9 cellular contexts compared by ENCODE assay signal in genomic region chr6:101393291-101394251, GRCh38. TPM values are rescaled to one million over a fixed set of nuclear protein-coding genes. Genes with fewer than 3 reads are reported as not detected.
A peak's percentile ranks its signal among the peaks of the same experiment; 100 is the strongest.
DNase-seq lines count a peak whose midpoint lies in the region; ATAC-seq, FAIRE-seq and TF ChIP-seq lines count a peak whose summit lies in the region.
"Had no signal": no experiment of that assay in that cellular context is flagged by ENCODE, and none has a peak within 500 bp of the region (broad histone marks: within the 10 kb centered on the region; RNA-seq: fewer than 3 reads in every experiment).

Gene GRIK2, plus strand, starts transcription at chr6:101393708.

- H2AFZ ChIP-seq in GM12878 (ENCODE audit: control insufficient read depth, low read depth, low read length) = no peak within 1 kb of the TSS

- H3K27me3 Mint-ChIP-seq in stimulated activated naive CD8-positive, alpha-beta T cell treated with anti-CD3 and anti-CD28 coated beads, Interleukin-15, amount 100 ng/mL, for 72 hours = peaks cover 63% of the 10 kb centered on the region

- intact Hi-C loops in GM12878 (cut with micrococcal nuclease; ENCODE audit: unreplicated experiment) = no loop called here

- peak; percentile 65 for DNase-seq in ELR (ENCODE audit: low read depth)
- peak; percentile 62 for DNase-seq in NCI-H2171 (lab: John Stamatoyannopoulos, UW)
- DNase-seq in GM12878 (ENCODE audit: low read depth, low spot score) = no peak
- DNase-seq in stimulated activated naive CD8-positive, alpha-beta T cell treated with anti-CD3 and anti-CD28 coated beads, Interleukin-15, amount 100 ng/mL, for 72 hours = no peak
- no peak for DNase-seq in activated effector memory CD4-positive, alpha-beta T cell treated with anti-CD3 and anti-CD28 coated beads, Interleukin-2, amount 50 U/mL, for 16 hours
- DNase-seq in stimulated activated CD4-positive, alpha-beta T cell treated with anti-CD3 and anti-CD28 coated beads, Interleukin-2, amount 100 ng/mL, for 48 hours = no peak

- 11% methylated on average over 61 of the region's 71 CpGs for WGBS in GM12878 (ENCODE audit: insufficient coverage, insufficient replicate concordance, low lambda C conversion rate, missing lambda C conversion rate)

- peak within 1 kb of the TSS in 1 of 2 donors; percentile 50 for H3K4me3 Mint-ChIP-seq in stimulated activated naive CD8-positive, alpha-beta T cell treated with anti-CD3 and anti-CD28 coated beads, Interleukin-15, amount 100 ng/mL, for 72 hours

- H3K9me3 ChIP-seq in GM12878 (replicated peaks; ENCODE audit: control insufficient read depth, insufficient read depth, low read length) = no peaks in the 10 kb centered on the region

- no peak for TF ChIP-seq RAD21 in GM12878 (IDR thresholded peaks at IDR 0.05; ENCODE audit: insufficient read depth, low read depth, low read length)

- FAIRE-seq in GM12878 (lab: Jason Lieb, UNC) = no peak

- H3K4me1 Mint-ChIP-seq in stimulated activated naive CD8-positive, alpha-beta T cell treated with anti-CD3 and anti-CD28 coated beads, Interleukin-15, amount 100 ng/mL, for 72 hours = no peaks in the 10 kb centered on the region

- H3K27me3 ChIP-seq in GM12878 (replicated peaks in 1 of 2; ENCODE audit: control insufficient read depth in 2 of 2, insufficient read depth in 2 of 2, low read length in 1 of 2) = peaks cover 8 to 11% of the 10 kb centered on the region in 2 experiments

- no peaks in the 10 kb centered on the region for H3K36me3 ChIP-seq in GM12878 (ENCODE audit: control insufficient read depth in 2 of 2, insufficient read depth in 2 of 2, low read length in 1 of 2)

- no peak for TF ChIP-seq POLR2A in GM12878 (IDR thresholded peaks at IDR 0.05; ENCODE audit: low read depth, low read length)

- in situ Hi-C loops in GM12878 (cut with MboI) = no loop called here

- no peaks in the 10 kb centered on the region for H3K4me1 ChIP-seq in GM12878 (ENCODE audit: control insufficient read depth, insufficient read depth, low read length)

- SMC1A ChIA-PET in GM12878 (lab: Charles Lee; ENCODE audit: uncharacterized antibody, unreplicated experiment) = no interaction called here

- no peak for TF ChIP-seq EP300 in GM12878 (IDR thresholded peaks at IDR 0.05; ENCODE audit: borderline replicate concordance in 1 of 2, control insufficient read depth in 1 of 2, low read depth in 2 of 2, low read length in 2 of 2)

- no peaks in the 10 kb centered on the region for H4K20me1 ChIP-seq in GM12878 (ENCODE audit: control insufficient read depth, insufficient read depth)

- 0 out of 2 replicates have a peak within 1 kb of the TSS, but pooled peaks have one; percentile 17 for H3K4me2 ChIP-seq in GM12878 (ENCODE audit: control insufficient read depth, insufficient read depth)

- ATAC-seq in HG02588 (IDR thresholded peaks at IDR 0.05; ENCODE audit: unreplicated experiment) (peak; percentile 63), GM12878 (peak; percentile 89)
- ATAC-seq in stimulated activated naive CD8-positive, alpha-beta T cell treated with anti-CD3 and anti-CD28 coated beads, Interleukin-15, amount 100 ng/mL, for 72 hours = peak; percentile 45

- RAD21 ChIA-PET in GM12878 (lab: Charles Lee; ENCODE audit: unreplicated experiment) = no interaction called here

- CTCF ChIA-PET in GM12878 (lab: Yijun Ruan, JAX) = no interaction called here

- POLR2A ChIA-PET in GM12878 (lab: Charles Lee) = no interaction called here

- H3K4me3 ChIP-seq in GM12878 (no peak within 1 kb of the TSS), iPS-11a (ENCODE audit: low read depth, low read length) (peak within 1 kb of the TSS; percentile 71)

- BruUV-seq in GM12878 (replicated peaks; lab: Mats Ljungman, UMichigan) = no TSS peak

- H3K27ac Mint-ChIP-seq in stimulated activated naive CD8-positive, alpha-beta T cell treated with anti-CD3 and anti-CD28 coated beads, Interleukin-15, amount 100 ng/mL, for 72 hours = no peak within 1 kb of the TSS

- no peak for TF ChIP-seq CTCF in GM12878 (IDR thresholded peaks at IDR 0.05 in 2 of 3, conservative IDR thresholded peaks at IDR 0.05 in 1 of 3; ENCODE audit: control insufficient read depth in 2 of 3, extremely low read depth in 1 of 3, insufficient read depth in 1 of 3, low read depth in 3 of 3, low read length in 3 of 3)

- H3K9ac ChIP-seq in GM12878 (ENCODE audit: control insufficient read depth, insufficient read depth, low read length) = no peak within 1 kb of the TSS

- peaks cover 0 to 3% of the 10 kb centered on the region in 2 donors for H3K9me3 Mint-ChIP-seq in stimulated activated naive CD8-positive, alpha-beta T cell treated with anti-CD3 and anti-CD28 coated beads, Interleukin-15, amount 100 ng/mL, for 72 hours

- H3K27ac ChIP-seq in GM12878 (ENCODE audit: control insufficient read depth, insufficient read depth) = no peak within 1 kb of the TSS

- no peaks in the 10 kb centered on the region for H3K79me2 ChIP-seq in GM12878 (ENCODE audit: control insufficient read depth, insufficient read depth, low read length)

TF ChIP-seq in GM12878, 131 proteins besides CTCF, POLR2A, EP300 and RAD21 (continues in another document):
- TF ChIP-seq NR2F1 (conservative IDR thresholded peaks at IDR 0.05) (no peak), STAT3 (IDR thresholded peaks at IDR 0.05; ENCODE audit: low read depth, low read length) (no peak), STAT1 (conservative IDR thresholded peaks at IDR 0.05) (no peak), NFIC (IDR thresholded peaks at IDR 0.05; ENCODE audit: low read depth, low read length) (no peak), RELA (IDR thresholded peaks at IDR 0.05; ENCODE audit: borderline replicate concordance, partially characterized antibody) (no peak), HDGF (IDR thresholded peaks at IDR 0.05) (no peak), CREM (IDR thresholded peaks at IDR 0.05; ENCODE audit: low read depth) (no peak), SMAD5 (IDR thresholded peaks at IDR 0.05; ENCODE audit: low read depth) (no peak), KDM1A (IDR thresholded peaks at IDR 0.05; ENCODE audit: borderline replicate concordance) (no peak)
- TF ChIP-seq, protein P1, sequence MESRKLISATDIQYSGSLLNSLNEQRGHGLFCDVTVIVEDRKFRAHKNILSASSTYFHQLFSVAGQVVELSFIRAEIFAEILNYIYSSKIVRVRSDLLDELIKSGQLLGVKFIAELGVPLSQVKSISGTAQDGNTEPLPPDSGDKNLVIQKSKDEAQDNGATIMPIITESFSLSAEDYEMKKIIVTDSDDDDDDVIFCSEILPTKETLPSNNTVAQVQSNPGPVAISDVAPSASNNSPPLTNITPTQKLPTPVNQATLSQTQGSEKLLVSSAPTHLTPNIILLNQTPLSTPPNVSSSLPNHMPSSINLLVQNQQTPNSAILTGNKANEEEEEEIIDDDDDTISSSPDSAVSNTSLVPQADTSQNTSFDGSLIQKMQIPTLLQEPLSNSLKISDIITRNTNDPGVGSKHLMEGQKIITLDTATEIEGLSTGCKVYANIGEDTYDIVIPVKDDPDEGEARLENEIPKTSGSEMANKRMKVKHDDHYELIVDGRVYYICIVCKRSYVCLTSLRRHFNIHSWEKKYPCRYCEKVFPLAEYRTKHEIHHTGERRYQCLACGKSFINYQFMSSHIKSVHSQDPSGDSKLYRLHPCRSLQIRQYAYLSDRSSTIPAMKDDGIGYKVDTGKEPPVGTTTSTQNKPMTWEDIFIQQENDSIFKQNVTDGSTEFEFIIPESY (IDR thresholded peaks at IDR 0.05) = no peak
- TF ChIP-seq, protein P2, sequence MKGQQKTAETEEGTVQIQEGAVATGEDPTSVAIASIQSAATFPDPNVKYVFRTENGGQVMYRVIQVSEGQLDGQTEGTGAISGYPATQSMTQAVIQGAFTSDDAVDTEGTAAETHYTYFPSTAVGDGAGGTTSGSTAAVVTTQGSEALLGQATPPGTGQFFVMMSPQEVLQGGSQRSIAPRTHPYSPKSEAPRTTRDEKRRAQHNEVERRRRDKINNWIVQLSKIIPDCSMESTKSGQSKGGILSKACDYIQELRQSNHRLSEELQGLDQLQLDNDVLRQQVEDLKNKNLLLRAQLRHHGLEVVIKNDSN (IDR thresholded peaks at IDR 0.05; ENCODE audit: borderline replicate concordance, extremely low read length, insufficient read depth, low read depth, low read length) = no peak

RNA-seq across cellular contexts. Expression of gene GRIK2, which starts in this region (rescaled TPM):
- not detected in 2 replicates for total RNA-seq in GM12878 (2013; cell fraction: nucleolus; rRNA removed)
- total RNA-seq in GM12878 (2014; rRNA removed) (not detected in 2 replicates), GM12878 (2014; rRNA removed; fragmentation: Illumina TruSeq; extraction: Trizol) (not detected in 2 replicates), GM12878 (2021) (not detected in 2 replicates)
- not detected for polyA plus RNA-seq in GM12878 (2011; ENCODE audit: low read depth)
- polyA plus RNA-seq in GM12878 (2011; rRNA removed) (0.01 TPM in 1 of 2 replicates, not detected in the other), GM12878 (2014; fragmentation: Illumina TruSeq; extraction: Trizol) (not detected in 2 replicates), GM12878 (2014; fragmentation: Nextera tagmentation; extraction: Ambion mirVana) (not detected), GM12878 (2014; rRNA removed) (not detected in 2 replicates), GM12878 (2016; fragmentation: Nextera tagmentation; extraction: Ambion mirVana) (not detected)
- not detected in 2 replicates for polyA plus RNA-seq in GM12878 (2011; cell fraction: cytosol; rRNA removed)
- polyA plus RNA-seq in GM12878 (2011; cell fraction: nucleus; rRNA removed) = 0.12 TPM in 1 of 2 replicates, not detected in the other
- not detected in 2 replicates for polyA plus RNA-seq in GM12878 (2012)
- 0.44 TPM in 1 of 2 replicates, not detected in the other for polyA minus RNA-seq in GM12878 (2011; rRNA and poly(A)+ RNA removed)
- not detected in 2 replicates for polyA minus RNA-seq in GM12878 (2011; cell fraction: cytosol; rRNA and poly(A)+ RNA removed)
- polyA minus RNA-seq in GM12878 (2011; cell fraction: nucleus; rRNA and poly(A)+ RNA removed) = 0.24 and 0.48 TPM in 2 replicates
- total RNA-seq: pulmonary artery endothelial cell had no signal

Comparison
In these comparisons a context has a peak if more than half of its experiments do, and no peak if none do; other contexts are left out.
1. Peak in ATAC-seq and H3K4me2 ChIP-seq in GM12878; RNA of the gene not detected or under 1 TPM.
2. DNase-seq: peak in ELR (single experiment) and NCI-H2171 (single experiment); none in GM12878 (single experiment), stimulated activated naive CD8-positive, alpha-beta T cell treated with anti-CD3 and anti-CD28 coated beads, Interleukin-15, amount 100 ng/mL, for 72 hours (0 of 2), activated effector memory CD4-positive, alpha-beta T cell treated with anti-CD3 and anti-CD28 coated beads, Interleukin-2, amount 50 U/mL, for 16 hours (single experiment) and stimulated activated CD4-positive, alpha-beta T cell treated with anti-CD3 and anti-CD28 coated beads, Interleukin-2, amount 100 ng/mL, for 48 hours (0 of 2).
3. Peak in every context shown above with its lines, with median percentiles within 50 percentile points of each other: ATAC-seq.